Comparison of ENCODE assay signal across 10 cellular contexts in the genomic region with DNA sequence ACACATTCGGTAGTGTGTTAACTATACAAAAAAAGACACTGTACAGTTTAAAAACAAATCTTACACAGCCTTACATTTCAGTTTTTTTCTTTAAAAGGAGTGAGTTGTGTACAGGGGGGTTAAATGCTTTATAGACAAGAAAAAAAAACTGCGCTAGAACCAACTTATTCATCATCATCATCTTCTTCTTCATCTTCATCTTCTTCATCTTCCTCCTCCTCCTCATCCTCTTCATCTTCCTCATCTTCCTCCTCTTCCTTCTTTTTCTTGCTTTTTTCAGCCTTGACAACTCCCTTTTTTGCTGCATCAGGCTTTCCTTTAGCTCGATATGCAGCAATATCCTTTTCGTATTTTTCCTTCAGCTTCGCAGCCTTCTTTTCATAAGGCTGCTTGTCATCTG. TPM values are rescaled to one million over a fixed set of nuclear protein-coding genes. Genes with fewer than 3 reads are reported as not detected.
"Had no signal": no experiment of that assay in that cellular context is flagged by ENCODE, and none has a peak within 500 bp of the region (broad histone marks: within the 10 kb centered on the region; RNA-seq: fewer than 3 reads in every experiment).

No MANE protein-coding gene starts in this region.

RNA-seq across cellular contexts. Expression of gene THSD4, which starts 49.3 kb away (rescaled TPM):
- total RNA-seq: activated B cell treated with CpG ODN at 0.5 μM for 24 hours; activated CD4-positive, alpha-beta memory T cell treated with anti-CD3 and anti-CD28 coated beads for 36 hours; activated CD4-positive, alpha-beta T cell treated with anti-CD3 and anti-CD28 coated beads, Interleukin-2, amount 10 ng/mL, durations not matched to agents 24 days and 14 days; activated CD8-positive, alpha-beta memory T cell treated with anti-CD3 and anti-CD28 coated beads for 36 hours; activated CD8-positive, alpha-beta T cell treated with anti-CD3 and anti-CD28 coated beads for 36 hours; activated naive CD4-positive, alpha-beta T cell treated with anti-CD3 and anti-CD28 coated beads for 36 hours; activated naive CD4-positive, alpha-beta T cell treated with anti-CD3 and anti-CD28 coated beads, Interleukin-2, amount 50 U/mL, for 72 hours; activated naive CD8-positive, alpha-beta T cell treated with anti-CD3 and anti-CD28 coated beads for 36 hours; activated T-cell treated with anti-CD3 and anti-CD28 coated beads, Interleukin-2, amount 50 U/mL, for 72 hours; activated T-helper 1 cell treated with anti-CD3 and anti-CD28 coated beads, Interleukin-12 subunit alpha, Interleukin-12 subunit beta, Interleukin-2, Interleukin-4 antibody, amounts not matched to agents 30 ng/mL and 10 ng/mL and 1 ng/mL, durations not matched to agents 14 hours and 24 hours and 36 hours had no signal
